Comparison of ENCODE assay signal across 22 cellular contexts in genomic region chr6:36244641-36245280, GRCh38. TPM values are rescaled to one million over a fixed set of nuclear protein-coding genes. Genes with fewer than 3 reads are reported as not detected.
DNase-seq lines count a peak whose midpoint lies in the region; ATAC-seq and TF ChIP-seq lines count a peak whose summit lies in the region.
"Had no signal": no experiment of that assay in that cellular context is flagged by ENCODE, and none has a peak within 500 bp of the region (broad histone marks: within the 10 kb centered on the region; RNA-seq: fewer than 3 reads in every experiment).

No MANE protein-coding gene starts in this region.

- in situ Hi-C loops in IMR-90 (cut with MboI; ENCODE audit: low sequenced_read_pairs) = no loop called here

- H3K9me3 ChIP-seq in Caco-2 = no peaks in the 10 kb centered on the region
- no peaks in the 10 kb centered on the region for H3K9me3 ChIP-seq in IMR-90 (ENCODE audit: control insufficient read depth, insufficient read depth, low read length)

- no peak overlapping the region for H4K5ac ChIP-seq in IMR-90 (ENCODE audit: low read depth, low read length)

- CTCF ChIA-PET in Caco-2 (lab: Charles Lee) (no interaction called here), IMR-90 (lab: Yijun Ruan, JAX) (no interaction called here)

- H2AK5ac ChIP-seq in IMR-90 (ENCODE audit: low read depth, low read length) = no peak overlapping the region; the same call in 1 of the 2 replicates

- no peak for TF ChIP-seq CTCF in Caco-2 (IDR thresholded peaks at IDR 0.05; ENCODE audit: insufficient read depth in 1 of 2, low read depth in 1 of 2, low read length in 1 of 2, severe bottlenecking in 1 of 2, unreplicated experiment in 1 of 2)
- TF ChIP-seq CTCF in IMR-90 (conservative IDR thresholded peaks at IDR 0.05; ENCODE audit: low read depth, low read length) = no peak

- dilution Hi-C loops in IMR-90 (cut with HindIII; ENCODE audit: low sequenced_read_pairs, unreplicated experiment) = no loop called here

- no peak for TF ChIP-seq RAD21 in IMR-90 (IDR thresholded peaks at IDR 0.05; ENCODE audit: low read length)

- H3K9ac ChIP-seq in IMR-90 (ENCODE audit: low read depth, low read length) = no peak overlapping the region

- H3K79me1 ChIP-seq in IMR-90 (ENCODE audit: low read depth in 1 of 2, low read length in 2 of 2) = no peaks in the 10 kb centered on the region

- H2BK120ac ChIP-seq in IMR-90 (ENCODE audit: low read depth, low read length) = no peak overlapping the region

- no peaks in the 10 kb centered on the region for H3K27me3 Mint-ChIP-seq in Caco-2 (ENCODE audit: insufficient read depth, unreplicated experiment)

- H3K18ac ChIP-seq in IMR-90 (ENCODE audit: low read depth, low read length) = no peak overlapping the region

- H3K36me3 ChIP-seq in Caco-2 (ENCODE audit: control insufficient read depth, insufficient read depth, low read length) (no peaks in the 10 kb centered on the region), IMR-90 (ENCODE audit: control insufficient read depth, insufficient read depth, low read length) (no peaks in the 10 kb centered on the region)

- no peaks in the 10 kb centered on the region for H3K9me3 Mint-ChIP-seq in Caco-2 (ENCODE audit: unreplicated experiment)
- H3K9me3 Mint-ChIP-seq: T-helper 1 cell treated with Interleukin-12 subunit alpha and Interleukin-12 subunit beta and Interleukin-4 antibody, amounts not matched to agents 30 μg/mL and 1 μg/mL, for 36 hours had no signal

- H2AK9ac ChIP-seq in IMR-90 (replicated peaks; ENCODE audit: low read depth, low read length, poor library complexity) = no peak overlapping the region

- H4K91ac ChIP-seq in IMR-90 (ENCODE audit: insufficient read depth, low read depth, low read length) = no peak overlapping the region; the same call in 1 of the 2 replicates

- 67% methylated on average over 3 of the region's 8 CpGs; no CpG with 5 or more reads in 1 of the 2 experiments for whole genome bisulfite sequencing in IMR-90 (ENCODE audit: extremely low coverage in 2 of 2, insufficient read length in 1 of 2), 2 experiments

- H3K27ac Mint-ChIP-seq in Caco-2 (ENCODE audit: unreplicated experiment) = peak overlapping the region; percentile 63
- H3K27ac Mint-ChIP-seq: activated CD4-positive, alpha-beta T cell treated with anti-CD3 and anti-CD28 coated beads for 36 hours; T-helper 1 cell treated with Interleukin-12 subunit alpha and Interleukin-12 subunit beta and Interleukin-4 antibody, amounts not matched to agents 30 μg/mL and 1 μg/mL, for 36 hours had no signal

- peak; percentile 52 to 81 for DNase-seq in Caco-2
- peak; percentile 36 for DNase-seq in IMR-90
- DNase-seq in cerebellar cortex (ENCODE audit: low spot score) = peak; percentile 18
- DNase-seq in left kidney (ENCODE audit: low read depth, low spot score) = peak; percentile 85
- no peak for DNase-seq in NCI-H1694 treated with DMSO at 0.1 percent for 48 hours (lab: John Stamatoyannopoulos, UW)
- DNase-seq in stimulated activated CD4-positive, alpha-beta T cell treated with anti-CD3 and anti-CD28 coated beads, Interleukin-4, amount 100 ng/mL, for 24 hours = no peak
- DNase-seq: activated CD4-positive, alpha-beta T cell treated with anti-CD3 and anti-CD28 coated beads for 36 hours; activated CD8-positive, alpha-beta memory T cell treated with anti-CD3 and anti-CD28 coated beads, Interleukin-2, amount 50 U/mL, for 4 hours; aorta; foreskin melanocyte; GF-D8; HCEC 1CT; KBM-7; NCI-H1092; NCI-H2227 treated with DMSO at 0.1 percent for 48 hours; NK-92 treated with Interleukin-12 subunit alpha and Interleukin-12 subunit beta, amount 100 ng/mL, for 24 hours; substantia nigra had no signal

- BruUV-seq in Caco-2 (replicated peaks; lab: Mats Ljungman, UMichigan) = no TSS peak
- no TSS peak for BruUV-seq in IMR-90 (replicated peaks; lab: Mats Ljungman, UMichigan)

- intact Hi-C loops in Caco-2 (cut with micrococcal nuclease; ENCODE audit: unreplicated experiment) (no loop called here), IMR-90 (cut with micrococcal nuclease) (no loop called here)

- H2BK5ac ChIP-seq in IMR-90 (ENCODE audit: low read depth, low read length, poor library complexity, severe bottlenecking) = no peak overlapping the region

- POLR2A ChIA-PET in Caco-2 (lab: Charles Lee) = no interaction called here
- POLR2A ChIA-PET in IMR-90 (lab: Charles Lee; ENCODE audit: unreplicated experiment) = no interaction called here

- H4K20me1 ChIP-seq in IMR-90 (ENCODE audit: insufficient read depth, low read length) = no peaks in the 10 kb centered on the region

- no peak for TF ChIP-seq POLR2A in IMR-90 (IDR thresholded peaks at IDR 0.05; ENCODE audit: low read depth, low read length)

- no peak overlapping the region for H3K56ac ChIP-seq in IMR-90 (ENCODE audit: extremely low read depth, insufficient read depth, low read length)

- H3K27ac ChIP-seq in IMR-90 (ENCODE audit: insufficient read depth, low read length) = no peak overlapping the region

- H2AFZ ChIP-seq in IMR-90 (replicated peaks; ENCODE audit: low read length, poor library complexity) = peak overlapping the region; percentile 75

- H3K36me3 Mint-ChIP-seq in Caco-2 (ENCODE audit: insufficient read depth, unreplicated experiment) = no peaks in the 10 kb centered on the region

- ATAC-seq in IMR-90 (ENCODE audit: low read depth) (no peak), HG03280 (IDR thresholded peaks at IDR 0.05; ENCODE audit: unreplicated experiment) (no peak), HG02973 (IDR thresholded peaks at IDR 0.05; ENCODE audit: unreplicated experiment) (no peak)

- no peak overlapping the region for H3K4me2 ChIP-seq in IMR-90 (ENCODE audit: low read depth, low read length)

- H3K27me3 ChIP-seq in Caco-2 (replicated peaks; ENCODE audit: control insufficient read depth, insufficient read depth, low read length) (no peaks in the 10 kb centered on the region), IMR-90 (ENCODE audit: control insufficient read depth, insufficient read depth, low read length) (no peaks in the 10 kb centered on the region)

- H3K23ac ChIP-seq in IMR-90 (ENCODE audit: low read depth, low read length) = 0 out of 2 replicates have a peak overlapping the region, but pooled peaks have one; percentile 10

- H3K14ac ChIP-seq in IMR-90 (replicated peaks; ENCODE audit: low read depth, low read length) = 0 out of 2 replicates have a peak overlapping the region, but pooled peaks have one; percentile 33

- peaks cover 16% of the 10 kb centered on the region for H3K9me1 ChIP-seq in IMR-90 (ENCODE audit: insufficient read depth, low read length)

- no peak overlapping the region for H3K4me3 Mint-ChIP-seq in Caco-2 (ENCODE audit: unreplicated experiment)
- H3K4me3 Mint-ChIP-seq: activated CD4-positive, alpha-beta T cell treated with anti-CD3 and anti-CD28 coated beads for 36 hours; T-helper 1 cell treated with Interleukin-12 subunit alpha and Interleukin-12 subunit beta and Interleukin-4 antibody, amounts not matched to agents 30 μg/mL and 1 μg/mL, for 36 hours had no signal

- H3K4me1 Mint-ChIP-seq in Caco-2 (ENCODE audit: low read depth, unreplicated experiment) = peaks cover 41% of the 10 kb centered on the region

- H2BK20ac ChIP-seq in IMR-90 (ENCODE audit: low read depth, low read length) = no peak overlapping the region

- no peak overlapping the region; a peak in 1 of 4 replicates for H4K8ac ChIP-seq in IMR-90 (ENCODE audit: low read depth in 2 of 2, low read length in 2 of 2)

- H3K4me1 ChIP-seq in Caco-2 (peaks cover 19% of the 10 kb centered on the region), IMR-90 (ENCODE audit: control insufficient read depth, insufficient read depth, low read length) (peaks cover 14% of the 10 kb centered on the region)

- H2BK15ac ChIP-seq in IMR-90 (ENCODE audit: low read depth, low read length) = no peak overlapping the region

- H3K4ac ChIP-seq in IMR-90 (ENCODE audit: low read depth, low read length) = no peak overlapping the region; the same call in 1 of the 2 replicates

- no peak overlapping the region for H3K4me3 ChIP-seq in Caco-2 (ENCODE audit: low read depth, low read length)
- H3K4me3 ChIP-seq in IMR-90 (ENCODE audit: insufficient read depth, low read depth, low read length) = no peak overlapping the region

TF ChIP-seq in IMR-90, 13 proteins besides CTCF, POLR2A, EP300 and RAD21 (continues in another document):
- TF ChIP-seq BHLHE40 (IDR thresholded peaks at IDR 0.05; ENCODE audit: low read depth, low read length) (no peak), ELK1 (IDR thresholded peaks at IDR 0.05; ENCODE audit: borderline replicate concordance, low read depth, low read length) (no peak), RFX5 (IDR thresholded peaks at IDR 0.05; ENCODE audit: low read depth, low read length) (no peak), SMC3 (IDR thresholded peaks at IDR 0.05; ENCODE audit: low read depth, low read length) (no peak), NFE2L2 (IDR thresholded peaks at IDR 0.05; ENCODE audit: low read depth, low read length) (no peak), MXI1 (IDR thresholded peaks at IDR 0.05; ENCODE audit: borderline replicate concordance, low read depth, low read length) (no peak), CEBPB (IDR thresholded peaks at IDR 0.05; ENCODE audit: low read depth, low read length) (no peak), MAFK (IDR thresholded peaks at IDR 0.05; ENCODE audit: low read depth, low read length) (no peak)

RNA-seq across cellular contexts. Expression of gene PNPLA1, which starts 25.1 kb away (rescaled TPM):
- total RNA-seq in Caco-2 (2022) (0.19 and 0.25 TPM in 2 replicates), IMR-90 (2012; rRNA removed) (not detected in 2 replicates)
- polyA plus RNA-seq in IMR-90 (2012; rRNA removed) = not detected in 2 replicates
- not detected in 2 replicates for polyA plus RNA-seq in IMR-90 (2012; cell fraction: cytosol; rRNA removed)
- polyA plus RNA-seq in IMR-90 (2012; cell fraction: nucleus; rRNA removed; ENCODE audit: low replicate concordance) = 0.05 TPM in 1 of 2 replicates, not detected in the other
- total RNA-seq: activated CD4-positive, alpha-beta T cell treated with anti-CD3 and anti-CD28 coated beads for 36 hours; lung microvascular endothelial cell had no signal
- polyA plus RNA-seq: AG04450 had no signal

RNA-seq across cellular contexts. Expression of gene BRPF3, which starts 48.2 kb away (rescaled TPM):
- total RNA-seq in Caco-2 (2022) (41.4 and 44.4 TPM in 2 replicates), IMR-90 (2012; rRNA removed) (8.3 and 10.2 TPM in 2 replicates)
- polyA plus RNA-seq in IMR-90 (2012; rRNA removed) = 17.2 and 18.1 TPM in 2 replicates
- 11.4 and 14.6 TPM in 2 replicates for polyA plus RNA-seq in IMR-90 (2012; cell fraction: cytosol; rRNA removed)
- polyA plus RNA-seq in IMR-90 (2012; cell fraction: nucleus; rRNA removed; ENCODE audit: low replicate concordance) = 27.0 and 32.8 TPM in 2 replicates

Comparison
In these comparisons a context has a peak if more than half of its experiments do, and no peak if none do; other contexts are left out.
1. DNase-seq: peak in Caco-2 (2 of 2), IMR-90 (single experiment), cerebellar cortex (single experiment) and left kidney (single experiment); none in NCI-H1694 treated with DMSO at 0.1 percent for 48 hours (single experiment) and stimulated activated CD4-positive, alpha-beta T cell treated with anti-CD3 and anti-CD28 coated beads, Interleukin-4, amount 100 ng/mL, for 24 hours (single experiment).